Comparison of ENCODE assay signal across 1 cellular context in genomic region chr7:130205084-130205947, GRCh38.
TF ChIP-seq lines count a peak whose summit lies in the region.

Gene TMEM209, minus strand, starts transcription at chr7:130205406. Its CDS starts 31 bp downstream, at chr7:130205375.

TF ChIP-seq in HepG2, 621 proteins besides CTCF, POLR2A, EP300 and RAD21 (continued from another document and continues in another):
- TF ChIP-seq NONO (IDR thresholded peaks at IDR 0.05): no peak
- TF ChIP-seq NONO (CRISPR knock-in tag; conservative IDR thresholded peaks at IDR 0.05): peak; percentile 80
- TF ChIP-seq, protein P1, sequence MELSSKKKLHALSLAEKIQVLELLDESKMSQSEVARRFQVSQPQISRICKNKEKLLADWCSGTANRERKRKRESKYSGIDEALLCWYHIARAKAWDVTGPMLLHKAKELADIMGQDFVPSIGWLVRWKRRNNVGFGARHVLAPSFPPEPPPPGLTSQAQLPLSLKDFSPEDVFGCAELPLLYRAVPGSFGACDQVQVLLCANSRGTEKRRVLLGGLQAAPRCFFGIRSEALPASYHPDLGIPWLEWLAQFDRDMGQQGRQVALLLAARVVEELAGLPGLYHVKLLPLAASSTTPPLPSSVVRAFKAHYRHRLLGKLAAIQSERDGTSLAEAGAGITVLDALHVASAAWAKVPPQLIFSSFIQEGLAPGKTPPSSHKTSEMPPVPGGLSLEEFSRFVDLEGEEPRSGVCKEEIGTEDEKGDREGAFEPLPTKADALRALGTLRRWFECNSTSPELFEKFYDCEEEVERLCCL (CRISPR knock-in tag; IDR thresholded peaks at IDR 0.05; ENCODE audit: borderline replicate concordance): no peak
- no peak for TF ChIP-seq ZBTB3 (CRISPR knock-in tag; IDR thresholded peaks at IDR 0.05; ENCODE audit: borderline replicate concordance, low read depth)
- no peak for TF ChIP-seq PRDM15 (CRISPR knock-in tag; IDR thresholded peaks at IDR 0.05)
- no peak for TF ChIP-seq ZNF180 (CRISPR knock-in tag; IDR thresholded peaks at IDR 0.05; ENCODE audit: borderline replicate concordance, low read depth)
- no peak for TF ChIP-seq ZNF616 (CRISPR knock-in tag; IDR thresholded peaks at IDR 0.05; ENCODE audit: low read depth)
- no peak for TF ChIP-seq ZNF563 (CRISPR knock-in tag; IDR thresholded peaks at IDR 0.05)
- TF ChIP-seq, protein P2, sequence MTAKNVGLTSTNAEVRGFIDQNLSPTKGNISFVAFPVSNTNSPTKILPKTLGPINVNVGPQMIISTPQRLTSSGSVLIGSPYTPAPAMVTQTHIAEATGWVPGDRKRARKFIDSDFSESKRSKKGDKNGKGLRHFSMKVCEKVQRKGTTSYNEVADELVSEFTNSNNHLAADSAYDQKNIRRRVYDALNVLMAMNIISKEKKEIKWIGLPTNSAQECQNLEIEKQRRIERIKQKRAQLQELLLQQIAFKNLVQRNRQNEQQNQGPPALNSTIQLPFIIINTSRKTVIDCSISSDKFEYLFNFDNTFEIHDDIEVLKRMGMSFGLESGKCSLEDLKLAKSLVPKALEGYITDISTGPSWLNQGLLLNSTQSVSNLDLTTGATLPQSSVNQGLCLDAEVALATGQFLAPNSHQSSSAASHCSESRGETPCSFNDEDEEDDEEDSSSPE (CRISPR knock-in tag; IDR thresholded peaks at IDR 0.05): peak; percentile 92
- TF ChIP-seq PAXIP1 (CRISPR knock-in tag; conservative IDR thresholded peaks at IDR 0.05): peak; percentile 53; the same call in 1 of the 2 replicates
- no peak for TF ChIP-seq ZFP36L1 (CRISPR knock-in tag; IDR thresholded peaks at IDR 0.05)
- TF ChIP-seq TGIF2 (CRISPR knock-in tag; IDR thresholded peaks at IDR 0.05): peak; percentile 24; the same call in 1 of the 2 replicates
- TF ChIP-seq RERE (CRISPR knock-in tag; IDR thresholded peaks at IDR 0.05; ENCODE audit: low read depth): no peak
- no peak for TF ChIP-seq ZNF878 (CRISPR knock-in tag; IDR thresholded peaks at IDR 0.05)
- TF ChIP-seq SMC3 (IDR thresholded peaks at IDR 0.05; ENCODE audit: low read length): no peak
- peak; percentile 30; the same call in 1 of the 2 replicates for TF ChIP-seq ZNF572 (CRISPR knock-in tag; IDR thresholded peaks at IDR 0.05)
- peak; percentile 94 for TF ChIP-seq THAP11 (CRISPR knock-in tag; IDR thresholded peaks at IDR 0.05)
- no peak for TF ChIP-seq SALL2 (CRISPR knock-in tag; IDR thresholded peaks at IDR 0.05)
- peak; percentile 70 for TF ChIP-seq HNRNPLL (IDR thresholded peaks at IDR 0.05; ENCODE audit: low read depth, low read length, poor library complexity, severe bottlenecking)
- TF ChIP-seq ZNF546 (CRISPR knock-in tag; conservative IDR thresholded peaks at IDR 0.05): no peak
- TF ChIP-seq SMAD9 (CRISPR knock-in tag; IDR thresholded peaks at IDR 0.05): no peak
- peak; percentile 46; the same call in 1 of the 2 replicates for TF ChIP-seq SP140L (CRISPR knock-in tag; IDR thresholded peaks at IDR 0.05; ENCODE audit: borderline replicate concordance)
- no peak for TF ChIP-seq ESRRA (CRISPR knock-in tag; IDR thresholded peaks at IDR 0.05; ENCODE audit: low read depth)
- TF ChIP-seq ZFP62 (CRISPR knock-in tag; IDR thresholded peaks at IDR 0.05): no peak
- TF ChIP-seq NCOA2 (CRISPR knock-in tag; IDR thresholded peaks at IDR 0.05): no peak; the same call in 1 of the 2 replicates
- peak; percentile 20 for TF ChIP-seq RBM22 (optimal IDR thresholded peaks at IDR 0.05; ENCODE audit: low read length)
- TF ChIP-seq RORA (CRISPR knock-in tag; IDR thresholded peaks at IDR 0.05): no peak
- TF ChIP-seq ZFP90 (CRISPR knock-in tag; IDR thresholded peaks at IDR 0.05; ENCODE audit: borderline replicate concordance): peak; percentile 44
- no peak for TF ChIP-seq MAFK (conservative IDR thresholded peaks at IDR 0.05 in 1 of 2, IDR thresholded peaks at IDR 0.05 in 1 of 2; ENCODE audit: low read length in 2 of 2)
- TF ChIP-seq ZBTB21 (CRISPR knock-in tag; IDR thresholded peaks at IDR 0.05): no peak; the same call in 1 of the 2 replicates
- no peak for TF ChIP-seq MTA1 (CRISPR knock-in tag; IDR thresholded peaks at IDR 0.05; ENCODE audit: borderline replicate concordance)
- TF ChIP-seq MAFG (CRISPR knock-in tag; IDR thresholded peaks at IDR 0.05): no peak
- TF ChIP-seq ZNF703 (CRISPR knock-in tag; IDR thresholded peaks at IDR 0.05; ENCODE audit: borderline replicate concordance): no peak
- TF ChIP-seq PATZ1 (CRISPR knock-in tag; IDR thresholded peaks at IDR 0.05): no peak
- TF ChIP-seq ZNF75D (CRISPR knock-in tag; IDR thresholded peaks at IDR 0.05; ENCODE audit: borderline replicate concordance): no peak
- peak; percentile 90 for TF ChIP-seq KMT2B (CRISPR knock-in tag; IDR thresholded peaks at IDR 0.05)
- TF ChIP-seq EED (CRISPR knock-in tag; IDR thresholded peaks at IDR 0.05): 0 out of 2 replicates have a peak, but pooled peaks have one; percentile 36
- no peak for TF ChIP-seq ZNF550 (CRISPR knock-in tag; IDR thresholded peaks at IDR 0.05; ENCODE audit: borderline replicate concordance)
- TF ChIP-seq SMAD3 (CRISPR knock-in tag; IDR thresholded peaks at IDR 0.05): no peak; the same call in none of the 2 replicates
- no peak for TF ChIP-seq TEAD2 (CRISPR knock-in tag; IDR thresholded peaks at IDR 0.05)
- no peak for TF ChIP-seq ATF1 (CRISPR knock-in tag; IDR thresholded peaks at IDR 0.05)
- TF ChIP-seq, protein P3, sequence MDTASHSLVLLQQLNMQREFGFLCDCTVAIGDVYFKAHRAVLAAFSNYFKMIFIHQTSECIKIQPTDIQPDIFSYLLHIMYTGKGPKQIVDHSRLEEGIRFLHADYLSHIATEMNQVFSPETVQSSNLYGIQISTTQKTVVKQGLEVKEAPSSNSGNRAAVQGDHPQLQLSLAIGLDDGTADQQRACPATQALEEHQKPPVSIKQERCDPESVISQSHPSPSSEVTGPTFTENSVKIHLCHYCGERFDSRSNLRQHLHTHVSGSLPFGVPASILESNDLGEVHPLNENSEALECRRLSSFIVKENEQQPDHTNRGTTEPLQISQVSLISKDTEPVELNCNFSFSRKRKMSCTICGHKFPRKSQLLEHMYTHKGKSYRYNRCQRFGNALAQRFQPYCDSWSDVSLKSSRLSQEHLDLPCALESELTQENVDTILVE (CRISPR knock-in tag; IDR thresholded peaks at IDR 0.05): no peak
- no peak for TF ChIP-seq ZSCAN25 (CRISPR knock-in tag; IDR thresholded peaks at IDR 0.05)
- TF ChIP-seq, protein P4, sequence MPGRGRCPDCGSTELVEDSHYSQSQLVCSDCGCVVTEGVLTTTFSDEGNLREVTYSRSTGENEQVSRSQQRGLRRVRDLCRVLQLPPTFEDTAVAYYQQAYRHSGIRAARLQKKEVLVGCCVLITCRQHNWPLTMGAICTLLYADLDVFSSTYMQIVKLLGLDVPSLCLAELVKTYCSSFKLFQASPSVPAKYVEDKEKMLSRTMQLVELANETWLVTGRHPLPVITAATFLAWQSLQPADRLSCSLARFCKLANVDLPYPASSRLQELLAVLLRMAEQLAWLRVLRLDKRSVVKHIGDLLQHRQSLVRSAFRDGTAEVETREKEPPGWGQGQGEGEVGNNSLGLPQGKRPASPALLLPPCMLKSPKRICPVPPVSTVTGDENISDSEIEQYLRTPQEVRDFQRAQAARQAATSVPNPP (CRISPR knock-in tag; IDR thresholded peaks at IDR 0.05): peak; percentile 62; the same call in 1 of the 2 replicates
- no peak for TF ChIP-seq KLF12 (CRISPR knock-in tag; IDR thresholded peaks at IDR 0.05; ENCODE audit: borderline replicate concordance)
